1 cellular context compared by ENCODE assay signal in the genomic region with DNA sequence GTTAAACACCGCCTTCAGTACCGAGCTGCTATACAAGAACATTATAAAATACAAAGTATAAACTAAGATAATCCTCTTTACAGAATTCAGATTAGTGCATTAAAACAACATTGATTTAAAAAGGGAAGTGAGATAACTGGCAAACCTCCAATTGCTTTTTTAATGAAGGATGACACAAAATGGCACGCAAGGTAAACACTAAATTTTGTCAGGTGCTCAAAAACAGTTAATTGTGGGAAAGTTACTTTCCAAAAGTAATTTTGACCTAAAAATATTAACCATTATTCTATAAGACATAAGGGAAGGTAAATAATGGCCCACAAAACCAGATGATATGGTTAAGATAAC.
TF ChIP-seq lines count a peak whose summit lies in the region.

No MANE protein-coding gene starts in this region.

TF ChIP-seq in HepG2, 621 proteins besides CTCF, POLR2A, EP300 and RAD21:
- no peak for TF ChIP-seq PHF5A (CRISPR knock-in tag; IDR thresholded peaks at IDR 0.05; ENCODE audit: low read depth, unreplicated experiment)
